In genomic region chr22:17281026-17281809, GRCh38 we compare ENCODE assay signal across 11 cellular contexts.
DNase-seq lines count a peak whose midpoint lies in the region; ATAC-seq and TF ChIP-seq lines count a peak whose summit lies in the region.
"Had no signal": no experiment of that assay in that cellular context is flagged by ENCODE, and none has a peak within 500 bp of the region (broad histone marks: within the 10 kb centered on the region; RNA-seq: fewer than 3 reads in every experiment).

No MANE protein-coding gene starts in this region.

- no peak overlapping the region for H2AK5ac ChIP-seq in mesenchymal stem cell (ENCODE audit: low read length, severe bottlenecking)

- no peak overlapping the region for H2BK5ac ChIP-seq in mesenchymal stem cell (ENCODE audit: low read depth, low read length, poor library complexity, severe bottlenecking)

- no peaks in the 10 kb centered on the region for H3K4me1 ChIP-seq in foreskin keratinocyte
- H3K4me1 ChIP-seq in mesenchymal stem cell (ENCODE audit: control insufficient read depth, insufficient read depth, low read depth, low read length) = no peaks in the 10 kb centered on the region

- H3K4me2 ChIP-seq in mesenchymal stem cell (ENCODE audit: low read length, poor library complexity, severe bottlenecking) = no peak overlapping the region

- no peak overlapping the region for H3K4me3 ChIP-seq in mesenchymal stem cell (ENCODE audit: insufficient read depth in 1 of 2, low read depth in 1 of 2, low read length in 2 of 2)

- no peak overlapping the region for H2AFZ ChIP-seq in mesenchymal stem cell (ENCODE audit: low read depth, low read length)

- no peaks in the 10 kb centered on the region for H3K9me3 Mint-ChIP-seq in activated naive CD8-positive, alpha-beta T cell treated with anti-CD3 and anti-CD28 coated beads, Interleukin-2, amount 50 U/mL, for 24 hours
- H3K9me3 Mint-ChIP-seq in nephron progenitor cell = no peaks in the 10 kb centered on the region
- H3K9me3 Mint-ChIP-seq: central memory CD8-positive, alpha-beta T cell had no signal

- H2BK12ac ChIP-seq in mesenchymal stem cell (ENCODE audit: low read length in 2 of 2) = no peak overlapping the region

- 77% methylated on average over 9 of the region's 13 CpGs for WGBS in mesenchymal stem cell

- peak; percentile 56 for ATAC-seq in activated naive CD8-positive, alpha-beta T cell treated with anti-CD3 and anti-CD28 coated beads, Interleukin-2, amount 50 U/mL, for 24 hours
- no peak for ATAC-seq in foreskin keratinocyte

- H3K27me3 ChIP-seq in foreskin keratinocyte (no peaks in the 10 kb centered on the region), mesenchymal stem cell (ENCODE audit: control insufficient read depth in 1 of 2, insufficient read depth in 1 of 2, low read length in 2 of 2) (peaks cover 3 to 23% of the 10 kb centered on the region in 2 experiments)

- H3K27me3 Mint-ChIP-seq in activated naive CD8-positive, alpha-beta T cell treated with anti-CD3 and anti-CD28 coated beads, Interleukin-2, amount 50 U/mL, for 24 hours = peaks cover 2% of the 10 kb centered on the region
- peaks cover 10% of the 10 kb centered on the region for H3K27me3 Mint-ChIP-seq in nephron progenitor cell (ENCODE audit: low read depth, poor library complexity)

- no peak overlapping the region for H3K18ac ChIP-seq in mesenchymal stem cell (ENCODE audit: low read depth in 1 of 2, low read length in 2 of 2)

- H3K9me3 ChIP-seq in mesenchymal stem cell (ENCODE audit: control insufficient read depth, low read length) = no peaks in the 10 kb centered on the region

- H3K14ac ChIP-seq in mesenchymal stem cell (ENCODE audit: low read length in 2 of 2) = no peak overlapping the region

- H3K4me3 Mint-ChIP-seq in activated naive CD8-positive, alpha-beta T cell treated with anti-CD3 and anti-CD28 coated beads, Interleukin-2, amount 50 U/mL, for 24 hours = peak overlapping the region; percentile 6
- no peak overlapping the region for H3K4me3 Mint-ChIP-seq in nephron progenitor cell
- H3K4me3 Mint-ChIP-seq: central memory CD8-positive, alpha-beta T cell had no signal

- no peak overlapping the region for H3K27ac ChIP-seq in foreskin keratinocyte
- H3K27ac ChIP-seq in mesenchymal stem cell (ENCODE audit: low read length, poor library complexity, severe bottlenecking) = no peak overlapping the region

- no peak overlapping the region for H2BK120ac ChIP-seq in mesenchymal stem cell (ENCODE audit: low read depth, low read length)

- TF ChIP-seq CTCF in foreskin keratinocyte (conservative IDR thresholded peaks at IDR 0.05) = no peak
- TF ChIP-seq CTCF in nephron progenitor cell (IDR thresholded peaks at IDR 0.05) = no peak

- H4K91ac ChIP-seq in mesenchymal stem cell (ENCODE audit: low read length) = no peak overlapping the region

- H3K27ac Mint-ChIP-seq in activated naive CD8-positive, alpha-beta T cell treated with anti-CD3 and anti-CD28 coated beads, Interleukin-2, amount 50 U/mL, for 24 hours = peak overlapping the region; percentile 83
- no peak overlapping the region for H3K27ac Mint-ChIP-seq in nephron progenitor cell

- peak; percentile 20 for DNase-seq in stimulated activated CD4-positive, alpha-beta T cell treated with anti-CD3 and anti-CD28 coated beads, Interleukin-1b, Interleukin-23, amount 100 ng/mL, for 48 hours
- DNase-seq in stimulated activated CD4-positive, alpha-beta T cell treated with anti-CD3 and anti-CD28 coated beads, Interleukin-4, amount 100 ng/mL, for 4 hours = no peak
- peak; percentile 23 to 49 for DNase-seq in NOMO-1 (lab: John Stamatoyannopoulos, UW; ENCODE audit: unreplicated experiment in 2 of 2)
- DNase-seq in activated naive CD8-positive, alpha-beta T cell treated with anti-CD3 and anti-CD28 coated beads, Interleukin-2, amount 50 U/mL, for 24 hours = no peak
- no peak for DNase-seq in foreskin keratinocyte
- DNase-seq in activated CD8-positive, alpha-beta memory T cell treated with anti-CD3 and anti-CD28 coated beads, Interleukin-2, amount 50 U/mL, for 4 hours = no peak
- DNase-seq in nephron progenitor cell = no peak
- DNase-seq in mesenchymal stem cell = no peak
- DNase-seq: NCI-H1417 treated with DMSO at 0.1 percent for 48 hours; NK-92 treated with Interleukin-12 subunit alpha and Interleukin-12 subunit beta, amount 100 ng/mL, for 24 hours had no signal

- peaks cover 27% of the 10 kb centered on the region for H3K4me1 Mint-ChIP-seq in activated naive CD8-positive, alpha-beta T cell treated with anti-CD3 and anti-CD28 coated beads, Interleukin-2, amount 50 U/mL, for 24 hours
- H3K4me1 Mint-ChIP-seq in nephron progenitor cell = peaks cover 46% of the 10 kb centered on the region

- no peak overlapping the region for H4K8ac ChIP-seq in mesenchymal stem cell (ENCODE audit: low read length)

- H3K4ac ChIP-seq in mesenchymal stem cell (ENCODE audit: low read depth in 1 of 2, low read length in 2 of 2) = no peak overlapping the region

- H3K23ac ChIP-seq in mesenchymal stem cell (ENCODE audit: low read length in 2 of 2) = no peak overlapping the region

- H3K36me3 Mint-ChIP-seq in activated naive CD8-positive, alpha-beta T cell treated with anti-CD3 and anti-CD28 coated beads, Interleukin-2, amount 50 U/mL, for 24 hours (ENCODE audit: low read depth) = no peaks in the 10 kb centered on the region
- no peaks in the 10 kb centered on the region for H3K36me3 Mint-ChIP-seq in nephron progenitor cell (ENCODE audit: low read depth)

- H3K36me3 ChIP-seq in mesenchymal stem cell (ENCODE audit: control insufficient read depth in 1 of 2, insufficient read depth in 2 of 2, low read depth in 1 of 2, low read length in 2 of 2) = no peaks in the 10 kb centered on the region

- H3K79me1 ChIP-seq in mesenchymal stem cell (replicated peaks; ENCODE audit: low read length, poor library complexity, severe bottlenecking) = no peaks in the 10 kb centered on the region

- H2BK15ac ChIP-seq in mesenchymal stem cell (ENCODE audit: low read depth, poor library complexity, severe bottlenecking) = no peak overlapping the region

- H3K9ac ChIP-seq in mesenchymal stem cell (ENCODE audit: low read length) = no peak overlapping the region

Comparison
In these comparisons a context has a peak if more than half of its experiments do, and no peak if none do; other contexts are left out.
1. DNase-seq: peak in stimulated activated CD4-positive, alpha-beta T cell treated with anti-CD3 and anti-CD28 coated beads, Interleukin-1b, Interleukin-23, amount 100 ng/mL, for 48 hours (single experiment) and NOMO-1 (2 of 2); none in stimulated activated CD4-positive, alpha-beta T cell treated with anti-CD3 and anti-CD28 coated beads, Interleukin-4, amount 100 ng/mL, for 4 hours (0 of 2), activated naive CD8-positive, alpha-beta T cell treated with anti-CD3 and anti-CD28 coated beads, Interleukin-2, amount 50 U/mL, for 24 hours (single experiment), foreskin keratinocyte (0 of 2), activated CD8-positive, alpha-beta memory T cell treated with anti-CD3 and anti-CD28 coated beads, Interleukin-2, amount 50 U/mL, for 4 hours (single experiment), nephron progenitor cell (single experiment) and mesenchymal stem cell (single experiment).